ENCODE assay signal across 25 cellular contexts in genomic region chr13:57823704-57824103, GRCh38.
"Had no signal": no experiment of that assay in that cellular context is flagged by ENCODE, and none has a peak within 500 bp of the region (broad histone marks: within the 10 kb centered on the region; RNA-seq: fewer than 3 reads in every experiment).

No MANE protein-coding gene starts in this region.

- H3K4me1 Mint-ChIP-seq: activated B cell treated with CpG ODN at 0.5 μM for 24 hours; activated CD4-positive, alpha-beta T cell treated with anti-CD3 and anti-CD28 coated beads, Interleukin-2, amount 10 ng/mL, durations not matched to agents 7 days and 5 days; activated T-helper 17 cell treated with anti-CD3 and anti-CD28 coated beads, Interleukin-2, amount 50 U/mL, for 72 hours; T-helper 17 cell had no signal

- ATAC-seq: activated T-cell treated with anti-CD3 and anti-CD28 coated beads, Interleukin-2, amount 50 U/mL, for 4 hours; activated T-helper 17 cell treated with anti-CD3 and anti-CD28 coated beads, Interleukin-2, amount 50 U/mL, for 72 hours; T-helper 17 cell had no signal

- H3K27me3 Mint-ChIP-seq: activated B cell treated with CpG ODN at 0.5 μM for 24 hours; activated CD4-positive, alpha-beta memory T cell treated with anti-CD3 and anti-CD28 coated beads for 36 hours; activated CD4-positive, alpha-beta T cell treated with anti-CD3 and anti-CD28 coated beads, Interleukin-2, amount 10 ng/mL, durations not matched to agents 7 days and 5 days; activated naive CD8-positive, alpha-beta T cell; activated T-helper 17 cell treated with anti-CD3 and anti-CD28 coated beads, Interleukin-2, amount 50 U/mL, for 72 hours; T-helper 17 cell had no signal

- H3K27ac Mint-ChIP-seq: activated B cell treated with CpG ODN at 0.5 μM for 24 hours; activated CD4-positive, alpha-beta memory T cell treated with anti-CD3 and anti-CD28 coated beads for 36 hours; activated CD4-positive, alpha-beta T cell treated with anti-CD3 and anti-CD28 coated beads, Interleukin-2, amount 10 ng/mL, durations not matched to agents 7 days and 5 days; activated naive CD4-positive, alpha-beta T cell treated with anti-CD3 and anti-CD28 coated beads for 36 hours; activated naive CD8-positive, alpha-beta T cell; activated T-helper 17 cell treated with anti-CD3 and anti-CD28 coated beads, Interleukin-2, amount 50 U/mL, for 72 hours; brain; T-helper 17 cell had no signal

- H3K36me3 Mint-ChIP-seq: activated CD4-positive, alpha-beta memory T cell treated with anti-CD3 and anti-CD28 coated beads for 36 hours; activated naive CD8-positive, alpha-beta T cell; brain had no signal

- DNase-seq: activated B cell treated with CpG ODN at 0.5 μM for 24 hours; activated CD4-positive, alpha-beta memory T cell treated with anti-CD3 and anti-CD28 coated beads for 36 hours; activated CD4-positive, alpha-beta T cell treated with anti-CD3 and anti-CD28 coated beads, Interleukin-2, amount 10 ng/mL, durations not matched to agents 7 days and 5 days; activated CD8-positive, alpha-beta memory T cell treated with anti-CD3 and anti-CD28 coated beads for 24 hours; activated gamma-delta T cell; activated naive CD4-positive, alpha-beta T cell treated with anti-CD3 and anti-CD28 coated beads for 36 hours; activated T-cell treated with anti-CD3 and anti-CD28 coated beads, Interleukin-2, amount 50 U/mL, for 4 hours; amygdala; caudate nucleus; Kasumi-1; KBM-7; NCI-H1105 treated with DMSO at 0.1 percent for 48 hours; NCI-H1436 treated with DMSO at 0.1 percent for 48 hours; NCI-H187 treated with DMSO at 0.1 percent for 48 hours; NCI-H2081 treated with DMSO at 0.1 percent for 48 hours; NCI-H2171 treated with DMSO at 0.1 percent for 48 hours; NCI-H226; NCI-H524; NCI-H82; SIG-M5; T-helper 17 cell; T-helper 9 cell had no signal

- H3K4me3 Mint-ChIP-seq: activated B cell treated with CpG ODN at 0.5 μM for 24 hours; activated CD4-positive, alpha-beta memory T cell treated with anti-CD3 and anti-CD28 coated beads for 36 hours; activated CD4-positive, alpha-beta T cell treated with anti-CD3 and anti-CD28 coated beads, Interleukin-2, amount 10 ng/mL, durations not matched to agents 7 days and 5 days; activated naive CD4-positive, alpha-beta T cell treated with anti-CD3 and anti-CD28 coated beads for 36 hours; activated naive CD8-positive, alpha-beta T cell; activated T-cell treated with anti-CD3 and anti-CD28 coated beads, Interleukin-2, amount 50 U/mL, for 4 hours; activated T-helper 17 cell treated with anti-CD3 and anti-CD28 coated beads, Interleukin-2, amount 50 U/mL, for 72 hours; brain; T-helper 17 cell had no signal
